Comparison of ENCODE assay signal across 19 cellular contexts in genomic region chr6:170448745-170449144, GRCh38.
DNase-seq lines count a peak whose midpoint lies in the region; ATAC-seq, FAIRE-seq and TF ChIP-seq lines count a peak whose summit lies in the region.
"Had no signal": no experiment of that assay in that cellular context is flagged by ENCODE, and none has a peak within 500 bp of the region (broad histone marks: within the 10 kb centered on the region; RNA-seq: fewer than 3 reads in every experiment).

No MANE protein-coding gene starts in this region.

- peak overlapping the region; percentile 67 for H2AFZ ChIP-seq in astrocyte (ENCODE audit: low read depth, low read length)

- H3K4me1 Mint-ChIP-seq in astrocyte (ENCODE audit: low read depth, unreplicated experiment) (peaks cover 13% of the 10 kb centered on the region), mesothelial cell of epicardium (peaks cover 5% of the 10 kb centered on the region)
- H3K4me1 Mint-ChIP-seq: CD4-positive, CD25-positive, alpha-beta regulatory T cell; IgD-negative memory B cell had no signal

- H4K20me1 ChIP-seq in astrocyte (ENCODE audit: insufficient read depth, low read length): no peaks in the 10 kb centered on the region

- FAIRE-seq in astrocyte (lab: Jason Lieb, UNC): no peak

- H3K79me2 ChIP-seq in astrocyte (ENCODE audit: insufficient read depth, low read length): no peaks in the 10 kb centered on the region

- H3K27ac ChIP-seq in astrocyte (ENCODE audit: low read depth, low read length) (no peak overlapping the region), coronary artery (no peak overlapping the region)

- H3K4me3 ChIP-seq in astrocyte (ENCODE audit: insufficient read depth, low read depth, low read length) (no peak overlapping the region), coronary artery (no peak overlapping the region)

- no peak overlapping the region for H3K4me3 Mint-ChIP-seq in astrocyte (ENCODE audit: unreplicated experiment)
- no peak overlapping the region for H3K4me3 Mint-ChIP-seq in mesothelial cell of epicardium
- H3K4me3 Mint-ChIP-seq: CD4-positive, CD25-positive, alpha-beta regulatory T cell; H9; HFFc6; IgD-negative memory B cell had no signal

- no peak for ATAC-seq in HG03280 (IDR thresholded peaks at IDR 0.05; ENCODE audit: unreplicated experiment)
- ATAC-seq in GM21576 (IDR thresholded peaks at IDR 0.05; ENCODE audit: unreplicated experiment): no peak
- no peak for ATAC-seq in HG03135 (IDR thresholded peaks at IDR 0.05; ENCODE audit: unreplicated experiment)
- ATAC-seq: Panc1 had no signal

- no peak overlapping the region for H3K9ac ChIP-seq in astrocyte (ENCODE audit: low read length)

- H3K9me3 ChIP-seq in astrocyte (ENCODE audit: insufficient read depth, low read depth, low read length): peaks cover 3% of the 10 kb centered on the region

- H3K9me3 Mint-ChIP-seq in astrocyte (ENCODE audit: unreplicated experiment) (peaks cover 8% of the 10 kb centered on the region), mesothelial cell of epicardium (no peaks in the 10 kb centered on the region)
- H3K9me3 Mint-ChIP-seq: IgD-negative memory B cell had no signal

- H3K36me3 ChIP-seq in astrocyte (ENCODE audit: insufficient read depth, low read length): no peaks in the 10 kb centered on the region

- H3K27ac Mint-ChIP-seq in astrocyte (ENCODE audit: unreplicated experiment) (no peak overlapping the region), mesothelial cell of epicardium (no peak overlapping the region)
- H3K27ac Mint-ChIP-seq: CD4-positive, CD25-positive, alpha-beta regulatory T cell; HFFc6; IgD-negative memory B cell had no signal

- H3K27me3 Mint-ChIP-seq in astrocyte (ENCODE audit: low read depth, unreplicated experiment) (peaks cover 53% of the 10 kb centered on the region), mesothelial cell of epicardium (ENCODE audit: low read depth) (peaks cover 8% of the 10 kb centered on the region)
- H3K27me3 Mint-ChIP-seq: CD4-positive, CD25-positive, alpha-beta regulatory T cell; IgD-negative memory B cell had no signal

- H3K27me3 ChIP-seq in astrocyte (ENCODE audit: insufficient read depth, low read length): no peaks in the 10 kb centered on the region

- H3K4me1 ChIP-seq in astrocyte (ENCODE audit: insufficient read depth, low read length): peaks cover 5% of the 10 kb centered on the region

- peak overlapping the region; percentile 39 for H3K4me2 ChIP-seq in astrocyte (ENCODE audit: low read length)

- intact Hi-C loops in posterior vena cava (cut with DNase I): no loop called here

- H3K36me3 Mint-ChIP-seq in astrocyte (ENCODE audit: low read depth, unreplicated experiment): no peaks in the 10 kb centered on the region
- H3K36me3 Mint-ChIP-seq in mesothelial cell of epicardium: no peaks in the 10 kb centered on the region
- H3K36me3 Mint-ChIP-seq: CD4-positive, CD25-positive, alpha-beta regulatory T cell; IgD-negative memory B cell had no signal

- TF ChIP-seq CTCF in astrocyte (IDR thresholded peaks at IDR 0.05; ENCODE audit: insufficient read depth, low read depth, low read length): no peak
- no peak for TF ChIP-seq CTCF in coronary artery (IDR thresholded peaks at IDR 0.05)
- TF ChIP-seq CTCF in mesothelial cell of epicardium (IDR thresholded peaks at IDR 0.05; ENCODE audit: unreplicated experiment): no peak

- DNase-seq in astrocyte (ENCODE audit: low read depth) (no peak), coronary artery (ENCODE audit: low spot score) (peak; percentile 33), mesothelial cell of epicardium (ENCODE audit: low spot score in 2 of 2, unreplicated experiment in 2 of 2) (peak; percentile 16 to 34), posterior vena cava (ENCODE audit: low spot score) (peak; percentile 70)
- DNase-seq: CD4-positive, CD25-positive, alpha-beta regulatory T cell; DMS79; H9; HFFc6; NCI-H1105; NCI-H146; NCI-H2029; NCI-H2171 treated with DMSO at 0.1 percent for 48 hours; NCI-H524 treated with DMSO at 0.1 percent for 48 hours; NCI-H82 had no signal
